22 cellular contexts compared by ENCODE assay signal in the genomic region with DNA sequence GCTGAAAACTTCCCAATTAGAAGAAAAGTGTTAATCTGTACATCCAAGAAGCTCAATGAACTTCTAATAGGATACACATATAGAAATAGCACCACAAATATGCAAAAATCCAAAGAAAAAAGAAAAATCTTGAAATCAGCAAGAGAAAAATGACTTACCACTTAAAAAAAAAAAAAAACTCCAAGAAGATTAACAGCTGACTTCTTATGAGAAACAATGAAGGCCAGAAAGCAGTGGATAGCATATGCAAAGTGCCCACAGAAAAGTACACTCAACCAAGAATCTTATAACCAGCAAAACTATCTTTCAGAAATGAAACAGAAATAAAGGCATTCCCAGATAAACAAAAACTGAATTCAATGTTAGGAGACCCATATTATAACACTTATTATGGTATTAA. TPM values are rescaled to one million over a fixed set of nuclear protein-coding genes. Genes with fewer than 3 reads are reported as not detected.
"Had no signal": no experiment of that assay in that cellular context is flagged by ENCODE, and none has a peak within 500 bp of the region (broad histone marks: within the 10 kb centered on the region; RNA-seq: fewer than 3 reads in every experiment).

No MANE protein-coding gene starts in this region.

- H3K4me1 ChIP-seq: adrenal gland, Peyer's patch, SJSA1 had no signal

- H3K27ac ChIP-seq: adrenal gland, Peyer's patch, SJSA1 had no signal

- H3K4me3 ChIP-seq: adrenal gland, MG63, Peyer's patch, SJSA1 had no signal

- H3K36me3 ChIP-seq: adrenal gland, MG63, Peyer's patch, SJSA1 had no signal

- ATAC-seq: activated CD8-positive, alpha-beta T cell treated with anti-CD3 and anti-CD28 coated beads, Interleukin-2, amount 10 ng/mL, durations not matched to agents 7 days and 5 days; SK-N-SH treated with all-trans-retinoic acid at 6 μM for 48 hours had no signal

- DNase-seq: activated CD4-positive, alpha-beta T cell treated with anti-CD3 and anti-CD28 coated beads for 48 hours; activated CD4-positive, alpha-beta T cell treated with anti-CD3 and anti-CD28 coated beads, Interleukin-2, amount 50 U/mL, for 4 hours; activated CD4-positive, CD25-positive, alpha-beta regulatory T cell treated with anti-CD3 and anti-CD28 coated beads, Interleukin-2, amount 50 U/mL, for 72 hours; activated CD8-positive, alpha-beta memory T cell treated with anti-CD3 and anti-CD28 coated beads, Interleukin-2, amount 50 U/mL, for 48 hours; activated CD8-positive, alpha-beta T cell treated with anti-CD3 and anti-CD28 coated beads, Interleukin-2, amount 10 ng/mL, durations not matched to agents 7 days and 5 days; activated naive CD4-positive, alpha-beta T cell treated with anti-CD3 and anti-CD28 coated beads, Interleukin-2, amount 50 U/mL, for 16 hours; activated naive CD8-positive, alpha-beta T cell treated with anti-CD3 and anti-CD28 coated beads, Interleukin-2, amount 10 ng/mL, durations not matched to agents 7 days and 5 days; activated T-cell treated with anti-CD3 and anti-CD28 coated beads, Interleukin-2, amount 50 U/mL, for 1 hour; adrenal gland; anterior cingulate cortex; caudate nucleus; MG63; NCI-H146; NCI-H1930; NCI-H510A treated with DMSO at 0.1 percent for 48 hours; NCI-H69; NK-92 treated with Interleukin-12 subunit alpha and Interleukin-12 subunit beta, amount 100 ng/mL, for 24 hours; Peyer's patch; SHP77 had no signal

- H3K9me3 ChIP-seq: adrenal gland had no signal

- H3K27me3 ChIP-seq: adrenal gland, MG63, Peyer's patch, SJSA1 had no signal

RNA-seq across cellular contexts. Expression of gene OR5B12, which starts 29.9 kb away (rescaled TPM):
- total RNA-seq: activated CD8-positive, alpha-beta T cell treated with anti-CD3 and anti-CD28 coated beads, Interleukin-2, amount 10 ng/mL, durations not matched to agents 7 days and 5 days; activated naive CD8-positive, alpha-beta T cell treated with anti-CD3 and anti-CD28 coated beads, Interleukin-2, amount 10 ng/mL, durations not matched to agents 7 days and 5 days; adrenal gland; cerebellum; Peyer's patch; SJSA1 had no signal
- polyA plus RNA-seq: adrenal gland had no signal

RNA-seq across cellular contexts. Expression of gene OR5B21, which starts 36.0 kb away (rescaled TPM):
- total RNA-seq: adrenal gland, cerebellum, Peyer's patch, SJSA1 had no signal
- polyA plus RNA-seq: adrenal gland had no signal

RNA-seq across cellular contexts. Expression of gene OR5B2, which starts 44.0 kb away (rescaled TPM):
- total RNA-seq: activated CD8-positive, alpha-beta T cell treated with anti-CD3 and anti-CD28 coated beads, Interleukin-2, amount 10 ng/mL, durations not matched to agents 7 days and 5 days; activated naive CD8-positive, alpha-beta T cell treated with anti-CD3 and anti-CD28 coated beads, Interleukin-2, amount 10 ng/mL, durations not matched to agents 7 days and 5 days; adrenal gland; cerebellum; Peyer's patch; SJSA1 had no signal
- polyA plus RNA-seq: adrenal gland had no signal
